16 cellular contexts compared by ENCODE assay signal in genomic region chr4:6294705-6295421, GRCh38. TPM values are rescaled to one million over a fixed set of nuclear protein-coding genes. Genes with fewer than 3 reads are reported as not detected.
DNase-seq lines count a peak whose midpoint lies in the region; ATAC-seq and TF ChIP-seq lines count a peak whose summit lies in the region.
"Had no signal": no experiment of that assay in that cellular context is flagged by ENCODE, and none has a peak within 500 bp of the region (broad histone marks: within the 10 kb centered on the region; RNA-seq: fewer than 3 reads in every experiment).

No MANE protein-coding gene starts in this region.

- H3K4me1 ChIP-seq in osteoblast (ENCODE audit: insufficient read depth, low read length), result no peaks in the 10 kb centered on the region
- H3K4me1 ChIP-seq: HAP-1 had no signal

- no peaks in the 10 kb centered on the region for H3K27me3 ChIP-seq in osteoblast (ENCODE audit: insufficient read depth, low read length)

- H3K9me3 ChIP-seq in osteoblast (ENCODE audit: low read depth, low read length), result no peaks in the 10 kb centered on the region
- H3K9me3 ChIP-seq: HAP-1 had no signal

- H2AFZ ChIP-seq in osteoblast (ENCODE audit: low read length), result no peak overlapping the region

- no peak overlapping the region for H3K4me3 Mint-ChIP-seq in natural killer cell treated with Interleukin-12 subunit alpha and Interleukin-12 subunit beta and Interleukin-15 and Interleukin-18, amount 100 ng/mL, for 72 hours
- H3K4me3 Mint-ChIP-seq in natural killer cell (no peak overlapping the region), endothelial cell (ENCODE audit: unreplicated experiment) (peak overlapping the region; percentile 81)
- H3K4me3 Mint-ChIP-seq: CD4-positive, alpha-beta memory T cell; HFFc6 had no signal

- no peak overlapping the region for H3K27ac ChIP-seq in osteoblast (ENCODE audit: low read depth, low read length)

- no peaks in the 10 kb centered on the region for H3K9me3 Mint-ChIP-seq in natural killer cell treated with Interleukin-12 subunit alpha and Interleukin-12 subunit beta and Interleukin-15 and Interleukin-18, amount 100 ng/mL, for 72 hours
- no peaks in the 10 kb centered on the region for H3K9me3 Mint-ChIP-seq in natural killer cell
- no peaks in the 10 kb centered on the region for H3K9me3 Mint-ChIP-seq in endothelial cell (ENCODE audit: unreplicated experiment)
- H3K9me3 Mint-ChIP-seq: CD4-positive, alpha-beta memory T cell; HFFc6 had no signal

- intact Hi-C loops in natural killer cell (cut with micrococcal nuclease), result no loop called here

- DNase-seq in natural killer cell treated with Interleukin-12 subunit alpha and Interleukin-12 subunit beta and Interleukin-15 and Interleukin-18, amount 100 ng/mL, for 72 hours (ENCODE audit: low spot score), result peak; percentile 59
- DNase-seq in natural killer cell, result no peak
- DNase-seq in endothelial cell (ENCODE audit: low spot score), result no peak
- DNase-seq in osteoblast (ENCODE audit: insufficient read length, low spot score, missing footprints), result peak; percentile 86
- DNase-seq in T-helper 2 cell, result no peak
- DNase-seq: C1 segment of cervical spinal cord; Calu3; CD4-positive, alpha-beta memory T cell; COR-L47; DMS53; DMS79 treated with DMSO at 0.1 percent for 48 hours; GF-D8; GOT3; HFFc6 had no signal

- no peak for TF ChIP-seq CTCF in natural killer cell (IDR thresholded peaks at IDR 0.05)
- no peak for TF ChIP-seq CTCF in endothelial cell (IDR thresholded peaks at IDR 0.05; ENCODE audit: unreplicated experiment)
- no peak for TF ChIP-seq CTCF in osteoblast (IDR thresholded peaks at IDR 0.05; ENCODE audit: extremely low read depth, low read depth, low read length)

- H3K36me3 Mint-ChIP-seq in natural killer cell treated with Interleukin-12 subunit alpha and Interleukin-12 subunit beta and Interleukin-15 and Interleukin-18, amount 100 ng/mL, for 72 hours, result no peaks in the 10 kb centered on the region
- H3K36me3 Mint-ChIP-seq in natural killer cell, result no peaks in the 10 kb centered on the region
- peaks cover 35% of the 10 kb centered on the region for H3K36me3 Mint-ChIP-seq in endothelial cell (ENCODE audit: low read depth, unreplicated experiment)

- no peak for ATAC-seq in natural killer cell treated with Interleukin-12 subunit alpha and Interleukin-12 subunit beta and Interleukin-15 and Interleukin-18, amount 100 ng/mL, for 72 hours
- no peak for ATAC-seq in natural killer cell
- ATAC-seq in GM21723 (IDR thresholded peaks at IDR 0.05; ENCODE audit: unreplicated experiment), result no peak

- H3K79me2 ChIP-seq in osteoblast (ENCODE audit: insufficient read depth, low read length), result no peaks in the 10 kb centered on the region

- H3K4me3 ChIP-seq in osteoblast (ENCODE audit: insufficient read depth, low read length), result no peak overlapping the region
- H3K4me3 ChIP-seq: HAP-1 had no signal

- H3K27ac Mint-ChIP-seq in natural killer cell treated with Interleukin-12 subunit alpha and Interleukin-12 subunit beta and Interleukin-15 and Interleukin-18, amount 100 ng/mL, for 72 hours, result no peak overlapping the region
- H3K27ac Mint-ChIP-seq in natural killer cell, result no peak overlapping the region
- no peak overlapping the region for H3K27ac Mint-ChIP-seq in endothelial cell (ENCODE audit: unreplicated experiment)
- H3K27ac Mint-ChIP-seq: CD4-positive, alpha-beta memory T cell; HFFc6 had no signal

- peaks cover 4% of the 10 kb centered on the region for H4K20me1 ChIP-seq in osteoblast (ENCODE audit: insufficient read depth, low read length)

- no peaks in the 10 kb centered on the region for H3K27me3 Mint-ChIP-seq in natural killer cell treated with Interleukin-12 subunit alpha and Interleukin-12 subunit beta and Interleukin-15 and Interleukin-18, amount 100 ng/mL, for 72 hours
- H3K27me3 Mint-ChIP-seq in natural killer cell (ENCODE audit: low read depth in 2 of 2), result no peaks in the 10 kb centered on the region
- peaks cover 4% of the 10 kb centered on the region for H3K27me3 Mint-ChIP-seq in endothelial cell (ENCODE audit: unreplicated experiment)
- H3K27me3 Mint-ChIP-seq: CD4-positive, alpha-beta memory T cell had no signal

- H3K36me3 ChIP-seq in osteoblast (ENCODE audit: insufficient read depth, low read length), result peaks cover 3% of the 10 kb centered on the region
- H3K36me3 ChIP-seq: HAP-1 had no signal

- no peak overlapping the region for H3K4me2 ChIP-seq in osteoblast (ENCODE audit: insufficient read depth, low read length)

- no peaks in the 10 kb centered on the region for H3K4me1 Mint-ChIP-seq in natural killer cell treated with Interleukin-12 subunit alpha and Interleukin-12 subunit beta and Interleukin-15 and Interleukin-18, amount 100 ng/mL, for 72 hours (ENCODE audit: low read depth in 2 of 2)
- H3K4me1 Mint-ChIP-seq in natural killer cell (no peaks in the 10 kb centered on the region), endothelial cell (ENCODE audit: unreplicated experiment) (peaks cover 4% of the 10 kb centered on the region)
- H3K4me1 Mint-ChIP-seq: CD4-positive, alpha-beta memory T cell had no signal

RNA-seq across cellular contexts. Expression of gene WFS1, which starts 25.2 kb away (rescaled TPM):
- total RNA-seq in natural killer cell treated with Interleukin-12 subunit alpha and Interleukin-12 subunit beta and Interleukin-15 and Interleukin-18, amount 100 ng/mL, for 72 hours, result 1 to 10 TPM; 3.1 to 7.4 TPM
- total RNA-seq in natural killer cell (1 to 10 TPM; 3.0 to 5.6 (median 3.5) TPM), endothelial cell (ENCODE audit: unreplicated experiment) (53.2 TPM), osteoblast (12.1 and 17.0 TPM in 2 replicates)

Comparison
In these comparisons a context has a peak if more than half of its experiments do, and no peak if none do; other contexts are left out.
1. DNase-seq: peak in natural killer cell treated with Interleukin-12 subunit alpha and Interleukin-12 subunit beta and Interleukin-15 and Interleukin-18, amount 100 ng/mL, for 72 hours (single experiment) and osteoblast (single experiment); none in natural killer cell (single experiment), endothelial cell (single experiment) and T-helper 2 cell (0 of 5).